1 cellular context compared by ENCODE assay signal in the genomic region with DNA sequence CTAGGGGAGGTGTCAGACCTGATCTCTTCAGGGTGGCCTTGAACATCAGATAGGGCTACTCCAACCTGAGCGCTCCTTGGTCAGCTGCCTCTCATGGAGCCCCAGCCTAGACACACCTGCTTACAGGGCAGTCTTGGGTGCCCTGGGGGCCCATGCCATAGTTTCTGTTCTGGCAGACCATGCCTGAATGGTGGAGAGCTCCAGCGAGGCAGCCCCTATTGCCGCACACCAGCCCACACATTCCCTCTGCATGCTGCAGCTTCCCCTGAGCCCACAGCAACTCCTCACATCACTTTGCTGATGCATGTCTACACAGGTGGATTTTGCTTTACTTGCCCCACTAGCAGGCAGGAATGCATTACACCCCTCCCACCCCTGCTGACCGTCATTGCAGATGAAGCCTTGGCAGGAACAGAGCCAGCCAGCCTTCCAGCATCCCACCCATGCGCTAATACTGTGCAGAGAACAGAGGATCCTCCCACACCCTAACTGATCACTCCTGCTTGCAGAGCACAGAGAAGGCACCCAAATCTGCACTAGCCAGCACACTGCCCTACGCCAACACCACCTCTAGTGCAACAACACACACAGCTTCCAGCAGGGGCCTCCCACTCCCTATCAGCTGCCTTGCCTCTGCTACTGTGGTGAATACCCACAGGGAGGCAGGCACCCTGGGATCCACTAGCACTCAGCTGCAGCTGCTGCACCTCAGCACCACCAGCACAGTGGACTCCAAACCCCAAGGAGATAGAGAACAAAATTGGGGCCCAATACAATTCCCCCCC.
TF ChIP-seq lines count a peak whose summit lies in the region.

No MANE protein-coding gene starts in this region.

TF ChIP-seq in SK-N-SH, 30 proteins besides CTCF, POLR2A, EP300 and RAD21 (continued from another document):
- TF ChIP-seq, protein P1, sequence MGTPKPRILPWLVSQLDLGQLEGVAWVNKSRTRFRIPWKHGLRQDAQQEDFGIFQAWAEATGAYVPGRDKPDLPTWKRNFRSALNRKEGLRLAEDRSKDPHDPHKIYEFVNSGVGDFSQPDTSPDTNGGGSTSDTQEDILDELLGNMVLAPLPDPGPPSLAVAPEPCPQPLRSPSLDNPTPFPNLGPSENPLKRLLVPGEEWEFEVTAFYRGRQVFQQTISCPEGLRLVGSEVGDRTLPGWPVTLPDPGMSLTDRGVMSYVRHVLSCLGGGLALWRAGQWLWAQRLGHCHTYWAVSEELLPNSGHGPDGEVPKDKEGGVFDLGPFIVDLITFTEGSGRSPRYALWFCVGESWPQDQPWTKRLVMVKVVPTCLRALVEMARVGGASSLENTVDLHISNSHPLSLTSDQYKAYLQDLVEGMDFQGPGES (IDR thresholded peaks at IDR 0.05; ENCODE audit: low read depth, low read length) = no peak
- TF ChIP-seq NFIC (IDR thresholded peaks at IDR 0.05; ENCODE audit: borderline replicate concordance) = no peak
- TF ChIP-seq, protein P2, sequence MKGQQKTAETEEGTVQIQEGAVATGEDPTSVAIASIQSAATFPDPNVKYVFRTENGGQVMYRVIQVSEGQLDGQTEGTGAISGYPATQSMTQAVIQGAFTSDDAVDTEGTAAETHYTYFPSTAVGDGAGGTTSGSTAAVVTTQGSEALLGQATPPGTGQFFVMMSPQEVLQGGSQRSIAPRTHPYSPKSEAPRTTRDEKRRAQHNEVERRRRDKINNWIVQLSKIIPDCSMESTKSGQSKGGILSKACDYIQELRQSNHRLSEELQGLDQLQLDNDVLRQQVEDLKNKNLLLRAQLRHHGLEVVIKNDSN (IDR thresholded peaks at IDR 0.05; ENCODE audit: borderline replicate concordance, low read depth) = no peak
- TF ChIP-seq, protein P3, sequence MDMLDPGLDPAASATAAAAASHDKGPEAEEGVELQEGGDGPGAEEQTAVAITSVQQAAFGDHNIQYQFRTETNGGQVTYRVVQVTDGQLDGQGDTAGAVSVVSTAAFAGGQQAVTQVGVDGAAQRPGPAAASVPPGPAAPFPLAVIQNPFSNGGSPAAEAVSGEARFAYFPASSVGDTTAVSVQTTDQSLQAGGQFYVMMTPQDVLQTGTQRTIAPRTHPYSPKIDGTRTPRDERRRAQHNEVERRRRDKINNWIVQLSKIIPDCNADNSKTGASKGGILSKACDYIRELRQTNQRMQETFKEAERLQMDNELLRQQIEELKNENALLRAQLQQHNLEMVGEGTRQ (IDR thresholded peaks at IDR 0.05; ENCODE audit: borderline replicate concordance, low read depth, low read length) = no peak
- TF ChIP-seq, protein P4, sequence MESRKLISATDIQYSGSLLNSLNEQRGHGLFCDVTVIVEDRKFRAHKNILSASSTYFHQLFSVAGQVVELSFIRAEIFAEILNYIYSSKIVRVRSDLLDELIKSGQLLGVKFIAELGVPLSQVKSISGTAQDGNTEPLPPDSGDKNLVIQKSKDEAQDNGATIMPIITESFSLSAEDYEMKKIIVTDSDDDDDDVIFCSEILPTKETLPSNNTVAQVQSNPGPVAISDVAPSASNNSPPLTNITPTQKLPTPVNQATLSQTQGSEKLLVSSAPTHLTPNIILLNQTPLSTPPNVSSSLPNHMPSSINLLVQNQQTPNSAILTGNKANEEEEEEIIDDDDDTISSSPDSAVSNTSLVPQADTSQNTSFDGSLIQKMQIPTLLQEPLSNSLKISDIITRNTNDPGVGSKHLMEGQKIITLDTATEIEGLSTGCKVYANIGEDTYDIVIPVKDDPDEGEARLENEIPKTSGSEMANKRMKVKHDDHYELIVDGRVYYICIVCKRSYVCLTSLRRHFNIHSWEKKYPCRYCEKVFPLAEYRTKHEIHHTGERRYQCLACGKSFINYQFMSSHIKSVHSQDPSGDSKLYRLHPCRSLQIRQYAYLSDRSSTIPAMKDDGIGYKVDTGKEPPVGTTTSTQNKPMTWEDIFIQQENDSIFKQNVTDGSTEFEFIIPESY (IDR thresholded peaks at IDR 0.05; ENCODE audit: borderline replicate concordance, low read depth) = no peak
- no peak for TF ChIP-seq NRF1 (IDR thresholded peaks at IDR 0.05; ENCODE audit: low read depth, low read length)
- no peak for TF ChIP-seq ELF1 (IDR thresholded peaks at IDR 0.05)
- no peak for TF ChIP-seq GATA2 (CRISPR knock-in tag; IDR thresholded peaks at IDR 0.05)
- TF ChIP-seq TEAD4 (IDR thresholded peaks at IDR 0.05; ENCODE audit: borderline replicate concordance, insufficient read depth) = no peak
- TF ChIP-seq JUND (IDR thresholded peaks at IDR 0.05) = no peak
- TF ChIP-seq MXI1 (IDR thresholded peaks at IDR 0.05; ENCODE audit: low read depth, low read length) = no peak
- no peak for TF ChIP-seq GABPA (IDR thresholded peaks at IDR 0.05; ENCODE audit: low read depth)
- no peak for TF ChIP-seq SIN3A (IDR thresholded peaks at IDR 0.05; ENCODE audit: borderline replicate concordance, low read depth, low read length)
